1 cellular context compared by ENCODE assay signal in the genomic region with DNA sequence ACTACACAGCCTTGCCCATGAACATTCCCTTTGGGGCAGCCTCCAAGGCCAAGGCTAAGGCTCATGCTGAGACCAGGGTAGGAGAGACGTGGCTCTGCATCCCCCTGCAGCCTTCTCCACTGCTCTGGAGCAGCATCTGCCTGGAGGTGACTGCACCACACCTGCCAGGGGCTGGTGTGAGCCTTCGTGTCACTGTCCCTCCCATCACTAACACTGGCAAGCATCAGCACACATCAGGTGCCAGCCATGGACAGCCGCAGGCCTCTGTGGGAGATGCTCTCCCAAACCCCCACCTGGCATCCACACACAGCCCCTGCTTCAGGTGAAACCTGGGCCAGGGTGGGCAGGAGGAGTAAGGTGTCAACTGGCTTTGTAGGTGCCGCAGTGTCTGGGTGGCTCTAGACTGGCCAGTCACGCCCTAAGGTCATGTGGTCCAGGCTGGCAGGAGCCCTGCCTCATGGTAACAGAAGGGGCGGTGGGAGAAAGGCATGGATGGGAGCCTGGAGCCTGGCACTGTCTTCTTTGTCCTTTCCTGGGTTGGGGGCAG.
TF ChIP-seq lines count a peak whose summit lies in the region.

No MANE protein-coding gene starts in this region.

TF ChIP-seq in WTC11, 78 proteins besides CTCF, POLR2A, EP300 and RAD21 (continued from another document):
- TF ChIP-seq PRDM15 (CRISPR knock-in tag; IDR thresholded peaks at IDR 0.05) (no peak), NR2C2 (CRISPR knock-in tag; IDR thresholded peaks at IDR 0.05) (no peak), ATF6 (CRISPR knock-in tag; IDR thresholded peaks at IDR 0.05) (no peak), PRRX2 (CRISPR knock-in tag; IDR thresholded peaks at IDR 0.05) (no peak), FOXP1 (CRISPR knock-in tag; IDR thresholded peaks at IDR 0.05; ENCODE audit: borderline replicate concordance) (no peak), NFE2L1 (CRISPR knock-in tag; IDR thresholded peaks at IDR 0.05) (no peak), CBFB (CRISPR knock-in tag; IDR thresholded peaks at IDR 0.05; ENCODE audit: low read depth) (no peak), CREM (CRISPR knock-in tag; IDR thresholded peaks at IDR 0.05) (no peak)
